In genomic region chr2:233418052-233418760, GRCh38 we compare ENCODE assay signal across 9 cellular contexts.
A peak's percentile ranks its signal among the peaks of the same experiment; 100 is the strongest.
DNase-seq lines count a peak whose midpoint lies in the region; ATAC-seq and TF ChIP-seq lines count a peak whose summit lies in the region.
"Had no signal": no experiment of that assay in that cellular context is flagged by ENCODE, and none has a peak within 500 bp of the region (broad histone marks: within the 10 kb centered on the region; RNA-seq: fewer than 3 reads in every experiment).

No MANE protein-coding gene starts in this region.

- WGBS in neuronal stem cell (ENCODE audit: extremely low coverage in 2 of 2, insufficient read length in 2 of 2, insufficient replicate concordance in 1 of 2), 2 donors: no CpG with 5 or more reads among the region's 3 CpGs

- no peak overlapping the region for H3K18ac ChIP-seq in neuronal stem cell (ENCODE audit: low read length)

- H3K4me2 ChIP-seq in Karpas-422 (ENCODE audit: low read depth, low read length, poor library complexity, severe bottlenecking) (peak overlapping the region; percentile 44), neuronal stem cell (ENCODE audit: insufficient read depth, low read length, poor library complexity, severe bottlenecking) (no peak overlapping the region)

- H3K36me3 Mint-ChIP-seq in CD14-positive monocyte: peaks cover 63 to 89% of the 10 kb centered on the region in 2 donors

- H3K4me3 ChIP-seq in Karpas-422 (ENCODE audit: low read length) (no peak overlapping the region), brain microvascular endothelial cell (ENCODE audit: low read depth, low read length) (no peak overlapping the region), neuronal stem cell (ENCODE audit: low read length in 2 of 2) (no peak overlapping the region)

- H2BK120ac ChIP-seq in neuronal stem cell (ENCODE audit: low read depth, low read length): no peak overlapping the region

- H2BK12ac ChIP-seq in neuronal stem cell (ENCODE audit: low read length): no peak overlapping the region

- peak overlapping the region in 1 of 2 donors; percentile 86 for H3K4me3 Mint-ChIP-seq in CD14-positive monocyte

- H3K23ac ChIP-seq in neuronal stem cell (ENCODE audit: low read depth, low read length, poor library complexity): no peak overlapping the region

- no peak overlapping the region for H2BK15ac ChIP-seq in neuronal stem cell (ENCODE audit: low read length)

- H3K27ac ChIP-seq in Karpas-422 (ENCODE audit: low read length) (no peak overlapping the region), brain microvascular endothelial cell (no peak overlapping the region), neuronal stem cell (replicated peaks; ENCODE audit: low read length) (no peak overlapping the region)

- no peaks in the 10 kb centered on the region for H3K9me2 ChIP-seq in Karpas-422 (replicated peaks; ENCODE audit: insufficient read depth, low read length)

- ATAC-seq in GM19395 (IDR thresholded peaks at IDR 0.05; ENCODE audit: unreplicated experiment) (no peak), HG02798 (IDR thresholded peaks at IDR 0.05; ENCODE audit: poor library complexity, unreplicated experiment) (no peak)

- intact Hi-C loops in CD14-positive monocyte (cut with micrococcal nuclease): no loop called here

- no peak overlapping the region for H2AK5ac ChIP-seq in neuronal stem cell (ENCODE audit: low read depth, low read length)

- H2AFZ ChIP-seq in Karpas-422 (ENCODE audit: low read length) (no peak overlapping the region), neuronal stem cell (ENCODE audit: low read length) (no peak overlapping the region)

- H3K79me2 ChIP-seq in Karpas-422 (ENCODE audit: low read length): no peaks in the 10 kb centered on the region

- in situ Hi-C loops in brain microvascular endothelial cell (cut with HindIII; ENCODE audit: low pct_ligation_motif_present, low sequenced_read_pairs): no loop called here

- H3K9ac ChIP-seq in Karpas-422 (ENCODE audit: low read length): no peak overlapping the region
- H3K9ac ChIP-seq in neuronal stem cell (ENCODE audit: low read depth, low read length, poor library complexity): no peak overlapping the region

- H3K27me3 ChIP-seq in Karpas-422 (ENCODE audit: low read length): no peaks in the 10 kb centered on the region
- H3K27me3 ChIP-seq in brain microvascular endothelial cell (replicated peaks): no peaks in the 10 kb centered on the region
- H3K27me3 ChIP-seq in neuronal stem cell (ENCODE audit: control insufficient read depth in 3 of 3, insufficient read depth in 3 of 3, low read depth in 1 of 3, low read length in 3 of 3): no peaks in the 10 kb centered on the region

- H3K9me3 ChIP-seq in Karpas-422 (ENCODE audit: low read length) (no peaks in the 10 kb centered on the region), neuronal stem cell (replicated peaks in 1 of 2; ENCODE audit: control insufficient read depth in 2 of 2, insufficient read depth in 1 of 2, low read depth in 1 of 2, low read length in 2 of 2) (no peaks in the 10 kb centered on the region)

- H3K4me1 Mint-ChIP-seq in CD14-positive monocyte: peaks cover 37% of the 10 kb centered on the region

- H3K14ac ChIP-seq in neuronal stem cell (ENCODE audit: low read length): peak overlapping the region; percentile 32

- H4K20me1 ChIP-seq in Karpas-422 (ENCODE audit: insufficient read depth, low read depth, low read length): peaks cover 12% of the 10 kb centered on the region

- no peak overlapping the region for H2BK5ac ChIP-seq in neuronal stem cell (ENCODE audit: low read length)

- H4K8ac ChIP-seq in neuronal stem cell (ENCODE audit: low read depth, low read length): no peak overlapping the region

- TF ChIP-seq CTCF in CD14-positive monocyte (IDR thresholded peaks at IDR 0.05): no peak
- peak; percentile 17 for TF ChIP-seq CTCF in brain microvascular endothelial cell (IDR thresholded peaks at IDR 0.05; ENCODE audit: low read depth, low read length, missing control alignments)

- H3K36me3 ChIP-seq in Karpas-422 (ENCODE audit: insufficient read depth, low read length) (no peaks in the 10 kb centered on the region), brain microvascular endothelial cell (replicated peaks) (no peaks in the 10 kb centered on the region), neuronal stem cell (replicated peaks in 1 of 2; ENCODE audit: control insufficient read depth in 2 of 2, insufficient read depth in 2 of 2, low read length in 2 of 2) (no peaks in the 10 kb centered on the region)

- DNase-seq in CD14-positive monocyte (ENCODE audit: low spot score) (no peak), Karpas-422 (no peak), brain microvascular endothelial cell (no peak), neuronal stem cell (ENCODE audit: low spot score) (no peak), NCI-H510A treated with DMSO at 0.1 percent for 48 hours (lab: John Stamatoyannopoulos, UW) (no peak), hippocampal formation (lab: John Stamatoyannopoulos, UW) (no peak)
- DNase-seq: NCI-H2227 treated with DMSO at 0.1 percent for 48 hours had no signal

- peaks cover 5% of the 10 kb centered on the region for H3K79me1 ChIP-seq in neuronal stem cell (ENCODE audit: low read depth, low read length)

- peaks cover 28% of the 10 kb centered on the region for H3K4me1 ChIP-seq in Karpas-422 (ENCODE audit: low read length)
- H3K4me1 ChIP-seq in neuronal stem cell (ENCODE audit: control insufficient read depth in 2 of 2, insufficient read depth in 1 of 2, low read depth in 1 of 2, low read length in 2 of 2): peaks cover 6 to 14% of the 10 kb centered on the region in 2 donors

- peak overlapping the region in 6 of 7 donors; percentile 12 to 93 (median 46) for H3K27ac Mint-ChIP-seq in CD14-positive monocyte

- H4K91ac ChIP-seq in neuronal stem cell (ENCODE audit: low read depth, low read length, poor library complexity): no peak overlapping the region

- H3K4ac ChIP-seq in neuronal stem cell (ENCODE audit: low read length): no peak overlapping the region

- H3K9me3 Mint-ChIP-seq in CD14-positive monocyte: peaks cover 0 to 3% (median 0%) of the 10 kb centered on the region in 7 donors

- peaks cover 0 to 2% (median 0%) of the 10 kb centered on the region in 3 donors for H3K27me3 Mint-ChIP-seq in CD14-positive monocyte (ENCODE audit: low read depth in 3 of 3)
